12 cellular contexts compared by ENCODE assay signal in genomic region chr3:136109499-136109898, GRCh38.
DNase-seq lines count a peak whose midpoint lies in the region; ATAC-seq lines count a peak whose summit lies in the region.
"Had no signal": no experiment of that assay in that cellular context is flagged by ENCODE, and none has a peak within 500 bp of the region (broad histone marks: within the 10 kb centered on the region; RNA-seq: fewer than 3 reads in every experiment).

No MANE protein-coding gene starts in this region.

- ATAC-seq in stimulated activated naive CD8-positive, alpha-beta T cell treated with anti-CD3 and anti-CD28 coated beads, Interleukin-15, amount 100 ng/mL, for 72 hours, result peak; percentile 76
- ATAC-seq in stimulated activated naive CD8-positive, alpha-beta T cell treated with anti-CD3 and anti-CD28 coated beads, Interleukin-15, Interleukin-2, amounts not matched to agents 100 U/mL and 50 U/mL, for 24 hours, result no peak
- ATAC-seq in GM21825 (IDR thresholded peaks at IDR 0.05; ENCODE audit: unreplicated experiment) (peak; percentile 97), HG03280 (IDR thresholded peaks at IDR 0.05; ENCODE audit: unreplicated experiment) (peak; percentile 92), sciatic nerve (no peak)
- ATAC-seq: Panc1 had no signal

- H3K27ac Mint-ChIP-seq in stimulated activated naive CD8-positive, alpha-beta T cell treated with anti-CD3 and anti-CD28 coated beads, Interleukin-15, amount 100 ng/mL, for 72 hours, result no peak overlapping the region

- no peaks in the 10 kb centered on the region for H3K9me3 Mint-ChIP-seq in stimulated activated naive CD8-positive, alpha-beta T cell treated with anti-CD3 and anti-CD28 coated beads, Interleukin-15, amount 100 ng/mL, for 72 hours

- H3K4me3 Mint-ChIP-seq in stimulated activated naive CD8-positive, alpha-beta T cell treated with anti-CD3 and anti-CD28 coated beads, Interleukin-15, amount 100 ng/mL, for 72 hours, result peak overlapping the region in 1 of 2 donors; percentile 2

- H3K4me1 Mint-ChIP-seq in stimulated activated naive CD8-positive, alpha-beta T cell treated with anti-CD3 and anti-CD28 coated beads, Interleukin-15, amount 100 ng/mL, for 72 hours, result peaks cover 27% of the 10 kb centered on the region

- H3K27me3 Mint-ChIP-seq in stimulated activated naive CD8-positive, alpha-beta T cell treated with anti-CD3 and anti-CD28 coated beads, Interleukin-15, amount 100 ng/mL, for 72 hours, result no peaks in the 10 kb centered on the region

- DNase-seq in stimulated activated naive CD8-positive, alpha-beta T cell treated with anti-CD3 and anti-CD28 coated beads, Interleukin-15, amount 100 ng/mL, for 72 hours, result no peak
- DNase-seq in stimulated activated naive CD8-positive, alpha-beta T cell treated with anti-CD3 and anti-CD28 coated beads, Interleukin-15, Interleukin-2, amounts not matched to agents 100 U/mL and 50 U/mL, for 24 hours, result no peak
- no peak for DNase-seq in NCI-H2227 (lab: John Stamatoyannopoulos, UW; ENCODE audit: unreplicated experiment)
- no peak for DNase-seq in sciatic nerve (ENCODE audit: low spot score)
- no peak for DNase-seq in NCI-H146 (lab: John Stamatoyannopoulos, UW)
- no peak for DNase-seq in NCI-H524 (lab: John Stamatoyannopoulos, UW)
- DNase-seq: activated T-cell treated with anti-CD3 and anti-CD28 coated beads, Interleukin-2, amount 50 U/mL, for 1 hour; EL; foreskin melanocyte had no signal

- intact Hi-C loops in sciatic nerve (cut with DNase I), result no loop called here

Comparison
In these comparisons a context has a peak if more than half of its experiments do, and no peak if none do; other contexts are left out.
1. ATAC-seq: peak in stimulated activated naive CD8-positive, alpha-beta T cell treated with anti-CD3 and anti-CD28 coated beads, Interleukin-15, amount 100 ng/mL, for 72 hours (single experiment), GM21825 (single experiment) and HG03280 (single experiment); none in stimulated activated naive CD8-positive, alpha-beta T cell treated with anti-CD3 and anti-CD28 coated beads, Interleukin-15, Interleukin-2, amounts not matched to agents 100 U/mL and 50 U/mL, for 24 hours (single experiment) and sciatic nerve (single experiment).